In the genomic region with DNA sequence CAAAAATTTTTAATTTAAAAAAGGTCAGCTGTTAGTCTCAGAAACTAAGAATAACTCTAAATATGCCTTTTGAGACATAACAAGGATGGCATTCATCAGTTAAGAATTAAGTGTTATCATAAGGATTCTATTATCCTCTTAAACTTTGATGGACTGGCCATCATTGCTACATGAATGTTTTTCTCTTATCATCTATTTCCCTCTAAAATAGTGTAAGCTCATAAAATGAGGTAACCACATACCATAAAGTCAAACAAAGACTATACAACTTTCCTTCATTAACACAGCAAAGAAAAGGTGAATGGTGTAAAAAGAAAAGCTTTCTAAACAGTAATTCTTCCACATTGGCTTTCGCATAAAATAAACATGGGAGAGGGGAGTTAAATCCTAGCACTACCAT, we compare ENCODE assay signal across 13 cellular contexts. TPM values are rescaled to one million over a fixed set of nuclear protein-coding genes. Genes with fewer than 3 reads are reported as not detected.
"Had no signal": no experiment of that assay in that cellular context is flagged by ENCODE, and none has a peak within 500 bp of the region (broad histone marks: within the 10 kb centered on the region; RNA-seq: fewer than 3 reads in every experiment).

No MANE protein-coding gene starts in this region.

- H3K4me1 Mint-ChIP-seq: activated naive CD8-positive, alpha-beta T cell treated with anti-CD3 and anti-CD28 coated beads for 36 hours; natural killer cell; T-cell had no signal

- H3K27me3 Mint-ChIP-seq: T-cell had no signal

- H3K4me1 ChIP-seq: colonic mucosa had no signal

- ATAC-seq: activated T-cell treated with anti-CD3 and anti-CD28 coated beads, Interleukin-2, amount 50 U/mL, for 72 hours; natural killer cell; T-cell had no signal

- H3K27ac Mint-ChIP-seq: activated CD4-positive, alpha-beta memory T cell treated with anti-CD3 and anti-CD28 coated beads for 36 hours; activated naive CD8-positive, alpha-beta T cell treated with anti-CD3 and anti-CD28 coated beads for 36 hours; activated T-cell treated with anti-CD3 and anti-CD28 coated beads, Interleukin-2, amount 50 U/mL, for 72 hours; natural killer cell; T-cell had no signal

- DNase-seq: activated CD4-positive, alpha-beta memory T cell treated with anti-CD3 and anti-CD28 coated beads for 36 hours; activated gamma-delta T cell treated with Interleukin-2 at 50 U/mL for 16 hours; activated naive CD8-positive, alpha-beta T cell treated with anti-CD3 and anti-CD28 coated beads for 36 hours; activated T-cell treated with anti-CD3 and anti-CD28 coated beads, Interleukin-2, amount 50 U/mL, for 72 hours; aorta; colonic mucosa; effector CD4-positive, alpha-beta T cell; hypothalamus; natural killer cell; nucleus accumbens; T-cell; trophoblast cell had no signal

- H3K27me3 ChIP-seq: colonic mucosa had no signal

- H3K4me3 ChIP-seq: colonic mucosa had no signal

- H3K27ac ChIP-seq: colonic mucosa, VCaP had no signal

- H3K36me3 ChIP-seq: colonic mucosa had no signal

- H3K9me3 ChIP-seq: colonic mucosa had no signal

- H3K4me3 Mint-ChIP-seq: activated CD4-positive, alpha-beta memory T cell treated with anti-CD3 and anti-CD28 coated beads for 36 hours; activated naive CD8-positive, alpha-beta T cell treated with anti-CD3 and anti-CD28 coated beads for 36 hours; activated T-cell treated with anti-CD3 and anti-CD28 coated beads, Interleukin-2, amount 50 U/mL, for 72 hours; natural killer cell; T-cell had no signal

- H3K36me3 Mint-ChIP-seq: activated CD4-positive, alpha-beta memory T cell treated with anti-CD3 and anti-CD28 coated beads for 36 hours; activated naive CD8-positive, alpha-beta T cell treated with anti-CD3 and anti-CD28 coated beads for 36 hours; natural killer cell; T-cell had no signal

- H3K9me3 Mint-ChIP-seq: activated CD4-positive, alpha-beta memory T cell treated with anti-CD3 and anti-CD28 coated beads for 36 hours; activated naive CD8-positive, alpha-beta T cell treated with anti-CD3 and anti-CD28 coated beads for 36 hours; activated T-cell treated with anti-CD3 and anti-CD28 coated beads, Interleukin-2, amount 50 U/mL, for 72 hours; T-cell had no signal

RNA-seq across cellular contexts. Expression of gene TMTC1, which starts 41.1 kb away (rescaled TPM):
- total RNA-seq: activated naive CD8-positive, alpha-beta T cell treated with anti-CD3 and anti-CD28 coated beads for 36 hours had no signal
